Comparison of ENCODE assay signal across 8 cellular contexts in the genomic region with DNA sequence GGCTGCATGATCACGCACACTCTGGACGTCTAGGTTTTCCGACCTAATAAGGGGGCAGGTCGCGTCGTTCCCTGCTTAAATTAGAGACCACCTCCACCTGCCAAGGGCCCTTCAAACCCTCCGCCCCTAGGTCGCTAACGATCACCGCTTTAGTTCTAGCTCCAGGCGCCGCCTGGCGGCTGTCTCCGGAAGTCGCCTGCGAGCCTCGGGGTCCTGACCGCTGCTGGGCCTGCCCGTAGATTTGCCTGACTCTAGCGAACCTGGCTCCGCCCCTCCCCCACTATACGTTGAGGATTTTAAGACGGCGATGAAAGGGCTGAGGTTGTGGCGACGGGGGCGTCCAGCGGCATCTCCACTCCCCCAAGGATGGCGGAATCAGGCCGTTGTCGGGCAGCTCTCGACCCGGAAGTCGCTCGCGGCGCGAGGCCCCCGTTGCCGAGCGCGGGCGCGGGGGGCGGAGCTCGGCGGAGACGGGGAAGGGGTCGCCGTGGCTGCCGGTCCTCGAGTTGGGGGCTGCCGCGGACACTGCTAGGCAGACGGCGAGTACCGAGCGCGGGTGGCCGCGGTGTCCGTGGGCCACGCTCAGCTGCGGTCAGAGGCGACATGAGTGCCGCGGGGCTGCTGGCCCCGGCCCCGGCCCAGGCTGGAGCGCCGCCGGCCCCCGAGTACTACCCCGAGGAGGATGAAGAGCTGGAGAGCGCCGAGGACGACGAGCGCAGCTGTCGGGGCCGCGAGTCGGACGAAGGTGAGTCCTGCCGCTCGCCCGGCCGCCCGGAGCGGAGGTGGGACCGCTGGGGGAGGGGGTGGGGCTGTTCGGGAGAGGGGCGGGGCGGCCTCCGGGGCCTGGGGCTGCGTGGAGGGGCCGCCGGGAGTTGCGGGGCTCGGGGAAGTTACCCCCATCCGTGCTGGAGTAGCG. TPM values are rescaled to one million over a fixed set of nuclear protein-coding genes. Genes with fewer than 3 reads are reported as not detected.
DNase-seq lines count a peak whose midpoint lies in the region; ATAC-seq, FAIRE-seq and TF ChIP-seq lines count a peak whose summit lies in the region.

A gene with protein sequence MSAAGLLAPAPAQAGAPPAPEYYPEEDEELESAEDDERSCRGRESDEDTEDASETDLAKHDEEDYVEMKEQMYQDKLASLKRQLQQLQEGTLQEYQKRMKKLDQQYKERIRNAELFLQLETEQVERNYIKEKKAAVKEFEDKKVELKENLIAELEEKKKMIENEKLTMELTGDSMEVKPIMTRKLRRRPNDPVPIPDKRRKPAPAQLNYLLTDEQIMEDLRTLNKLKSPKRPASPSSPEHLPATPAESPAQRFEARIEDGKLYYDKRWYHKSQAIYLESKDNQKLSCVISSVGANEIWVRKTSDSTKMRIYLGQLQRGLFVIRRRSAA (plus strand): TSS at position 467 of the 916 bp plus-strand sequence. CDS start 137 bp downstream, at position 604.

- FAIRE-seq in astrocyte (lab: Jason Lieb, UNC): no peak

- in situ Hi-C loops in HAP-1 (cut with MboI; ENCODE audit: low sequenced_read_pairs): loop anchor here (10.0 to 25.0 kb wide), 3 partner anchors 202 to 514 kb away; a partner anchor contains a TSS

- intact Hi-C loops in right cardiac atrium (cut with DNase I): loop anchor here (5.0 kb wide), 2 partner anchors 194 to 254 kb away; no protein-coding TSS in a partner anchor

- peak within 1 kb of the TSS; percentile 72 for H3K4me3 ChIP-seq in HAP-1
- H3K4me3 ChIP-seq in astrocyte (ENCODE audit: insufficient read depth, low read depth, low read length): peak within 1 kb of the TSS; percentile 84
- peak within 1 kb of the TSS; percentile 80 for H3K4me3 ChIP-seq in right cardiac atrium (ENCODE audit: low read length)
- peak within 1 kb of the TSS; percentile 97 for H3K4me3 ChIP-seq in urinary bladder (ENCODE audit: low read depth, low read length)

- H3K27me3 Mint-ChIP-seq in astrocyte (ENCODE audit: low read depth, unreplicated experiment): no peaks in the 10 kb centered on the region

- H4K20me1 ChIP-seq in astrocyte (ENCODE audit: insufficient read depth, low read length): peaks cover 37% of the 10 kb centered on the region

- no peaks in the 10 kb centered on the region for H3K9me3 ChIP-seq in HAP-1
- H3K9me3 ChIP-seq in astrocyte (ENCODE audit: insufficient read depth, low read depth, low read length): no peaks in the 10 kb centered on the region
- H3K9me3 ChIP-seq in right cardiac atrium (ENCODE audit: control insufficient read depth, low read length): no peaks in the 10 kb centered on the region

- no peaks in the 10 kb centered on the region for H3K36me3 Mint-ChIP-seq in astrocyte (ENCODE audit: low read depth, unreplicated experiment)

- H3K36me3 ChIP-seq in HAP-1 (replicated peaks) (peaks cover 16% of the 10 kb centered on the region), astrocyte (ENCODE audit: insufficient read depth, low read length) (peaks cover 17% of the 10 kb centered on the region), urinary bladder (ENCODE audit: insufficient read depth) (peaks cover under 1% of the 10 kb centered on the region)

- peak within 1 kb of the TSS; percentile 99 for H3K4me2 ChIP-seq in astrocyte (ENCODE audit: low read length)

- H2AFZ ChIP-seq in astrocyte (ENCODE audit: low read depth, low read length): peak within 1 kb of the TSS; percentile 99

- H3K4me1 ChIP-seq in HAP-1 (peaks cover 27% of the 10 kb centered on the region), astrocyte (ENCODE audit: insufficient read depth, low read length) (peaks cover 20% of the 10 kb centered on the region), right cardiac atrium (ENCODE audit: control insufficient read depth, insufficient read depth, low read length) (no peaks in the 10 kb centered on the region), urinary bladder (ENCODE audit: insufficient read depth) (peaks cover 2% of the 10 kb centered on the region)

- peak; percentile 27 to 37 for ATAC-seq in right cardiac atrium

- H3K79me2 ChIP-seq in astrocyte (ENCODE audit: insufficient read depth, low read length): peaks cover 53% of the 10 kb centered on the region

- H3K9me3 Mint-ChIP-seq in astrocyte (ENCODE audit: unreplicated experiment): no peaks in the 10 kb centered on the region

- peak within 1 kb of the TSS; percentile 89 for H3K4me3 Mint-ChIP-seq in astrocyte (ENCODE audit: unreplicated experiment)

- peak; percentile 77 for DNase-seq in DMS114 treated with DMSO at 0.1 percent for 48 hours (lab: John Stamatoyannopoulos, UW; ENCODE audit: unreplicated experiment)
- peak; percentile 76 to 95 for DNase-seq in HAP-1 (ENCODE audit: low spot score in 2 of 2)
- DNase-seq in NCI-H2029 (lab: John Stamatoyannopoulos, UW): peak; percentile 88
- peak; percentile 94 for DNase-seq in T-helper 9 cell
- peak; percentile 27 for DNase-seq in astrocyte (ENCODE audit: low read depth)
- DNase-seq in right cardiac atrium: peak; percentile 90 to 98 (median 97)
- no peak for DNase-seq in pulmonary artery endothelial cell (ENCODE audit: low read depth, low spot score)

- H3K27ac ChIP-seq in astrocyte (ENCODE audit: low read depth, low read length) (peak within 1 kb of the TSS; percentile 100), right cardiac atrium (ENCODE audit: low read length) (peak within 1 kb of the TSS; percentile 92), urinary bladder (ENCODE audit: low read depth) (peak within 1 kb of the TSS; percentile 96)

- H3K27ac Mint-ChIP-seq in astrocyte (ENCODE audit: unreplicated experiment): peak within 1 kb of the TSS; percentile 96

- peak; percentile 91 for TF ChIP-seq CTCF in astrocyte (IDR thresholded peaks at IDR 0.05; ENCODE audit: insufficient read depth, low read depth, low read length)

- peaks cover 6% of the 10 kb centered on the region for H3K4me1 Mint-ChIP-seq in astrocyte (ENCODE audit: low read depth, unreplicated experiment)

- WGBS in right cardiac atrium: under 1% methylated on average over 102 of the region's 102 CpGs
- WGBS in urinary bladder: under 1% methylated on average over 102 of the region's 102 CpGs

- H3K9ac ChIP-seq in astrocyte (ENCODE audit: low read length): peak within 1 kb of the TSS; percentile 99

- H3K27me3 ChIP-seq in HAP-1 (ENCODE audit: low read depth) (no peaks in the 10 kb centered on the region), astrocyte (ENCODE audit: insufficient read depth, low read length) (no peaks in the 10 kb centered on the region), right cardiac atrium (ENCODE audit: control insufficient read depth, insufficient read depth) (no peaks in the 10 kb centered on the region)

RNA-seq across cellular contexts. Expression of the gene that starts here (rescaled TPM):
- total RNA-seq in astrocyte: 30.6 and 31.0 TPM in 2 replicates
- total RNA-seq in right cardiac atrium: 10 to 100 TPM; 18.9 to 24.0 (median 21.1) TPM
- polyA plus RNA-seq in right cardiac atrium: 9.5 TPM
- total RNA-seq in pulmonary artery endothelial cell: 33.0 and 34.6 TPM in 2 replicates
- total RNA-seq in urinary bladder: 49.4 TPM
- polyA plus RNA-seq in urinary bladder: 19.0 TPM
